Comparison of ENCODE assay signal across 26 cellular contexts in genomic region chr4:94426783-94427182, GRCh38.
"Had no signal": no experiment of that assay in that cellular context is flagged by ENCODE, and none has a peak within 500 bp of the region (broad histone marks: within the 10 kb centered on the region; RNA-seq: fewer than 3 reads in every experiment).

No MANE protein-coding gene starts in this region.

- H3K36me3 ChIP-seq: adrenal gland, ascending aorta, brain microvascular endothelial cell, left lung, lower lobe of right lung, tibial nerve had no signal

- H3K27ac ChIP-seq: adrenal gland, ascending aorta, brain microvascular endothelial cell, epithelial cell of prostate, left lung, lower lobe of right lung, neural progenitor cell, parathyroid adenoma, psoas muscle, tibial nerve had no signal

- H3K27me3 ChIP-seq: adrenal gland, ascending aorta, brain microvascular endothelial cell, left lung, neural progenitor cell, tibial nerve had no signal

- FAIRE-seq: frontal cortex, TTC549 had no signal

- H3K79me2 ChIP-seq: parathyroid adenoma had no signal

- H3K4me1 ChIP-seq: adrenal gland, left lung, lower lobe of right lung, neural progenitor cell, parathyroid adenoma, tibial nerve had no signal

- ATAC-seq: left lung; lower lobe of right lung; natural killer cell; psoas muscle; stimulated activated naive B cell treated with anti-CD40 and anti-IgM and Interleukin-4, amounts not matched to agents 10 μg/mL and 1 μg/mL and 100 μg/mL, for 72 hours had no signal

- H3K4me2 ChIP-seq: neural progenitor cell had no signal

- H3K9ac ChIP-seq: neural progenitor cell, parathyroid adenoma had no signal

- DNase-seq: activated CD4-positive, alpha-beta T cell treated with anti-CD3 and anti-CD28 coated beads for 4 hours; activated CD4-positive, alpha-beta T cell treated with anti-CD3 and anti-CD28 coated beads, Interleukin-2, amount 50 U/mL, for 4 hours; activated effector memory CD4-positive, alpha-beta T cell treated with Interleukin-2 at 50 U/mL for 16 hours; activated naive CD4-positive, alpha-beta T cell treated with anti-CD3 and anti-CD28 coated beads for 36 hours; activated naive CD8-positive, alpha-beta T cell treated with anti-CD3 and anti-CD28 coated beads for 36 hours; activated T-cell treated with anti-CD3 and anti-CD28 coated beads for 4 hours; adrenal gland; brain microvascular endothelial cell; caudate nucleus; left lung; lower lobe of right lung; mesenchymal stem cell; natural killer cell; occipital lobe; psoas muscle; stimulated activated CD4-positive, alpha-beta T cell treated with anti-CD3 and anti-CD28 coated beads, Interleukin-15, amount 100 ng/mL, for 24 hours; stimulated activated CD4-positive, alpha-beta T cell treated with anti-CD3 and anti-CD28 coated beads, Interleukin-2, amount 100 ng/mL, for 24 hours; stimulated activated naive B cell treated with anti-CD40 and anti-IgM and Interleukin-4, amounts not matched to agents 10 μg/mL and 1 μg/mL and 100 μg/mL, for 72 hours; T-helper 9 cell had no signal

- H2AFZ ChIP-seq: neural progenitor cell, parathyroid adenoma had no signal

- H3K4me3 ChIP-seq: adrenal gland, ascending aorta, left lung, lower lobe of right lung, neural progenitor cell, psoas muscle, tibial nerve had no signal
